ENCODE assay signal across 1 cellular context in the genomic region with DNA sequence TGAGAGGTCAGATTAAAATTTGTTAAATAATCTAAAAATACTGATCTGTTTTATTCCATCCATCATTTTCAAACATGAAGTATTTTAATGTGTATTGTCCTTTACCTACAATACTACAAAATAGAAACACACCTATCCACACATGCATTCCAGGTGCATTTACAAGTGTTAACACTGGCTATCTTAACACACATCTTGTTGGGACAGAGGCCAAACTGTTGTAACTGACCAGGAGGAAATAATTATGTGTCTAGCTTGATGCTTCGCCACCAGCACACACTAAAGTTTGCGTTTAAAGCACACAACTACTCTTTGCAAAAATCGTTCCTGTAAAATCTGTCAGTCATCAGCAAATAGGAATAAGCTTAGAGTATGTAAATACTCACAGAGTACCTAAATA.
TF ChIP-seq lines count a peak whose summit lies in the region.

No MANE protein-coding gene starts in this region.

TF ChIP-seq in GM23338, 12 proteins besides CTCF, POLR2A, EP300 and RAD21 (continued from another document):
- TF ChIP-seq, protein P1, sequence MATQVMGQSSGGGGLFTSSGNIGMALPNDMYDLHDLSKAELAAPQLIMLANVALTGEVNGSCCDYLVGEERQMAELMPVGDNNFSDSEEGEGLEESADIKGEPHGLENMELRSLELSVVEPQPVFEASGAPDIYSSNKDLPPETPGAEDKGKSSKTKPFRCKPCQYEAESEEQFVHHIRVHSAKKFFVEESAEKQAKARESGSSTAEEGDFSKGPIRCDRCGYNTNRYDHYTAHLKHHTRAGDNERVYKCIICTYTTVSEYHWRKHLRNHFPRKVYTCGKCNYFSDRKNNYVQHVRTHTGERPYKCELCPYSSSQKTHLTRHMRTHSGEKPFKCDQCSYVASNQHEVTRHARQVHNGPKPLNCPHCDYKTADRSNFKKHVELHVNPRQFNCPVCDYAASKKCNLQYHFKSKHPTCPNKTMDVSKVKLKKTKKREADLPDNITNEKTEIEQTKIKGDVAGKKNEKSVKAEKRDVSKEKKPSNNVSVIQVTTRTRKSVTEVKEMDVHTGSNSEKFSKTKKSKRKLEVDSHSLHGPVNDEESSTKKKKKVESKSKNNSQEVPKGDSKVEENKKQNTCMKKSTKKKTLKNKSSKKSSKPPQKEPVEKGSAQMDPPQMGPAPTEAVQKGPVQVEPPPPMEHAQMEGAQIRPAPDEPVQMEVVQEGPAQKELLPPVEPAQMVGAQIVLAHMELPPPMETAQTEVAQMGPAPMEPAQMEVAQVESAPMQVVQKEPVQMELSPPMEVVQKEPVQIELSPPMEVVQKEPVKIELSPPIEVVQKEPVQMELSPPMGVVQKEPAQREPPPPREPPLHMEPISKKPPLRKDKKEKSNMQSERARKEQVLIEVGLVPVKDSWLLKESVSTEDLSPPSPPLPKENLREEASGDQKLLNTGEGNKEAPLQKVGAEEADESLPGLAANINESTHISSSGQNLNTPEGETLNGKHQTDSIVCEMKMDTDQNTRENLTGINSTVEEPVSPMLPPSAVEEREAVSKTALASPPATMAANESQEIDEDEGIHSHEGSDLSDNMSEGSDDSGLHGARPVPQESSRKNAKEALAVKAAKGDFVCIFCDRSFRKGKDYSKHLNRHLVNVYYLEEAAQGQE (IDR thresholded peaks at IDR 0.05; ENCODE audit: unreplicated experiment): no peak
